1 cellular context compared by ENCODE assay signal in genomic region chr10:99858849-99859248, GRCh38.
TF ChIP-seq lines count a peak whose summit lies in the region.

No MANE protein-coding gene starts in this region.

TF ChIP-seq in HepG2, 621 proteins besides CTCF, POLR2A, EP300 and RAD21:
- TF ChIP-seq TBX2 (CRISPR knock-in tag; IDR thresholded peaks at IDR 0.05; ENCODE audit: borderline replicate concordance) = 0 out of 2 replicates have a peak, but pooled peaks have one; percentile 14
- no peak for TF ChIP-seq ZNF331 (CRISPR knock-in tag; IDR thresholded peaks at IDR 0.05)
